In the genomic region with DNA sequence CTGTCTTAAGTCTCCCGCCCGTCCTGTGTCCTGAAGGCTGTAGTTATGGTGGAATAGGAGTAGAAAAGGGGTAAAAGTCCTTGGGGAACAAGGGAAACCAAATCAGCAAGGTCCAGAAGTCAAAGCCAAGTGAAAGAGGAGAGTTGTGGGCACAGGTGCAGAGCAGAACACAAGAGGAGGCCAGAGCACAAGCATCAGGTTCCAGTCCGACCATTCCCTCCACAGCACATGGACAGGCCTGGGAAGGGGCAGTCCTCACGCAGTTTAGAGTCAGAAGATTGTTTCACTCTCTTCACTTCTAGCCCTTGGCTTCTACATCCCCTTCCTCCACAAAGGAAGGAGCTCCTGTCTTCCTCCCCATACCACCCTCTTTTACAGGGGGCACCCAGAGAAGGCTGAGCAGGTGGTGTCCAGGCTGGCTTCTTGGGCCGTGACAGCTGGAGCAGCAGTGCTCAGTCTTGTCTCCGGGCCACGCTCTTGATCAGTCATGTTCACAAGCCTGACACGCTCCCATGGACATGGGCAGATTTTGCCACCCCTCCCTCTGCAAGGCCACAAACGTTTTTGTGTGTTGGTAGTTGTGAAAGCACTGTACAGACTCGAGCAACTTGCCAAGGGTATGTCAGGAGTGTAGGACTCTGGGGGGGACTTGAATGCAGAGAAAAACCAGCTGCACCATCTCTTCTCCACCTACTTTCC, we compare ENCODE assay signal across 2 cellular contexts.
TF ChIP-seq lines count a peak whose summit lies in the region.

No MANE protein-coding gene starts in this region.

TF ChIP-seq in GM23338, 12 proteins besides CTCF, POLR2A, EP300 and RAD21:
- TF ChIP-seq ZNF114 (CRISPR knock-in tag; IDR thresholded peaks at IDR 0.05) (no peak), CREB1 (CRISPR knock-in tag; IDR thresholded peaks at IDR 0.05; ENCODE audit: low read depth) (no peak), STAT1 (IDR thresholded peaks at IDR 0.05; ENCODE audit: unreplicated experiment) (no peak)

TF ChIP-seq in H1, 55 proteins besides CTCF, POLR2A, EP300 and RAD21:
- TF ChIP-seq BCL11A (IDR thresholded peaks at IDR 0.05; ENCODE audit: low read depth in 2 of 2, low read length in 2 of 2), result no peak
TF ChIP-seq in H1: peak in this region for 0.
